ENCODE assay signal across 10 cellular contexts in genomic region chr17:20532544-20533095, GRCh38. TPM values are rescaled to one million over a fixed set of nuclear protein-coding genes. Genes with fewer than 3 reads are reported as not detected.
DNase-seq lines count a peak whose midpoint lies in the region; ATAC-seq and TF ChIP-seq lines count a peak whose summit lies in the region.
"Not testable (repeated sequence)": the region's sequence is repeated elsewhere in the genome, so short reads cannot be mapped to it uniquely, and the experiment has no call there.
"Had no signal": no experiment of that assay in that cellular context is flagged by ENCODE, and none has a peak within 500 bp of the region (broad histone marks: within the 10 kb centered on the region; RNA-seq: fewer than 3 reads in every experiment).

No MANE protein-coding gene starts in this region.

- not testable (repeated sequence) for TF ChIP-seq CTCF in CD4-positive, alpha-beta T cell (IDR thresholded peaks at IDR 0.05); endodermal cell (conservative IDR thresholded peaks at IDR 0.05); hepatocyte (IDR thresholded peaks at IDR 0.05; ENCODE audit: poor library complexity); nephron (IDR thresholded peaks at IDR 0.05; ENCODE audit: unreplicated experiment in 3 of 3)

- peak; percentile 16 for ATAC-seq in CD4-positive, alpha-beta T cell (ENCODE audit: poor library complexity)
- ATAC-seq in stimulated activated naive CD8-positive, alpha-beta T cell treated with anti-CD3 and anti-CD28 coated beads, Interleukin-15, amount 100 ng/mL, for 72 hours: not testable (repeated sequence)

- H3K4me1 Mint-ChIP-seq in CD4-positive, alpha-beta T cell (ENCODE audit: low read depth); endodermal cell; stimulated activated naive CD8-positive, alpha-beta T cell treated with anti-CD3 and anti-CD28 coated beads, Interleukin-15, amount 100 ng/mL, for 72 hours: not testable (repeated sequence)
- peaks cover 11% of the 10 kb centered on the region for H3K4me1 Mint-ChIP-seq in activated T-helper 2 cell treated with anti-CD3 and anti-CD28 coated beads, Interferon-gamma antibody, Interleukin-2, Interleukin-4, amounts not matched to agents 10 μg/mL and 5 μg/mL and 100 μg/mL, durations not matched to agents 14 hours and 24 hours and 36 hours (ENCODE audit: low read depth)
- H3K4me1 Mint-ChIP-seq in nephron: peaks cover 13% of the 10 kb centered on the region

- H3K36me3 Mint-ChIP-seq in CD4-positive, alpha-beta T cell (ENCODE audit: low read depth); activated T-helper 2 cell treated with anti-CD3 and anti-CD28 coated beads, Interferon-gamma antibody, Interleukin-2, Interleukin-4, amounts not matched to agents 10 μg/mL and 5 μg/mL and 100 μg/mL, durations not matched to agents 14 hours and 24 hours and 36 hours (ENCODE audit: low read depth); endodermal cell (ENCODE audit: low read depth); nephron (ENCODE audit: low read depth): not testable (repeated sequence)

- not testable (repeated sequence) for DNase-seq in CD4-positive, alpha-beta T cell; HEK293T (ENCODE audit: extremely low spot score); activated T-helper 2 cell treated with anti-CD3 and anti-CD28 coated beads, Interferon-gamma antibody, Interleukin-2, Interleukin-4, amounts not matched to agents 10 μg/mL and 5 μg/mL and 100 μg/mL, durations not matched to agents 14 hours and 24 hours and 36 hours (ENCODE audit: low spot score); stimulated activated naive CD8-positive, alpha-beta T cell treated with anti-CD3 and anti-CD28 coated beads, Interleukin-15, amount 100 ng/mL, for 72 hours
- DNase-seq in RPMI7951 (ENCODE audit: low read depth) (peak; percentile 31), endodermal cell (peak; percentile 59), hepatocyte (ENCODE audit: low spot score) (peak; percentile 13)

- not testable (repeated sequence) for H3K4me1 ChIP-seq in endodermal cell (ENCODE audit: control insufficient read depth, insufficient read depth, low read length); hepatocyte (ENCODE audit: insufficient read depth)

- intact Hi-C loops in CD4-positive, alpha-beta T cell (cut with DNase I, micrococcal nuclease); activated T-helper 2 cell treated with anti-CD3 and anti-CD28 coated beads, Interferon-gamma antibody, Interleukin-2, Interleukin-4, amounts not matched to agents 10 μg/mL and 5 μg/mL and 100 μg/mL, durations not matched to agents 14 hours and 24 hours and 36 hours (cut with micrococcal nuclease): not testable (repeated sequence)

- H3K27me3 ChIP-seq in CD4-positive, alpha-beta T cell (ENCODE audit: control insufficient read depth, insufficient read depth, low read length); endodermal cell (ENCODE audit: control insufficient read depth, insufficient read depth, low read length, poor library complexity, severe bottlenecking); hepatocyte: not testable (repeated sequence)

- not testable (repeated sequence) for H3K9me3 ChIP-seq in CD4-positive, alpha-beta T cell (ENCODE audit: control insufficient read depth, low read length); endodermal cell (ENCODE audit: control insufficient read depth, low read length); hepatocyte (ENCODE audit: low read depth)

- H3K36me3 ChIP-seq in endodermal cell (ENCODE audit: control insufficient read depth, insufficient read depth, low read length); hepatocyte (replicated peaks; ENCODE audit: insufficient read depth, low read depth): not testable (repeated sequence)

- not testable (repeated sequence) for H3K79me2 ChIP-seq in hepatocyte

- not testable (repeated sequence) for H2AFZ ChIP-seq in hepatocyte

- H3K4me3 Mint-ChIP-seq in CD4-positive, alpha-beta T cell: peak overlapping the region; percentile 65
- H3K4me3 Mint-ChIP-seq in activated T-helper 2 cell treated with anti-CD3 and anti-CD28 coated beads, Interferon-gamma antibody, Interleukin-2, Interleukin-4, amounts not matched to agents 10 μg/mL and 5 μg/mL and 100 μg/mL, durations not matched to agents 14 hours and 24 hours and 36 hours (ENCODE audit: low read depth): peak overlapping the region; percentile 83
- H3K4me3 Mint-ChIP-seq in endodermal cell: peak overlapping the region; percentile 73
- H3K4me3 Mint-ChIP-seq in nephron: peak overlapping the region; percentile 96 to 97 (median 97)
- peak overlapping the region; percentile 71 to 81 for H3K4me3 Mint-ChIP-seq in stimulated activated naive CD8-positive, alpha-beta T cell treated with anti-CD3 and anti-CD28 coated beads, Interleukin-15, amount 100 ng/mL, for 72 hours

- H4K20me1 ChIP-seq in hepatocyte (ENCODE audit: insufficient read depth, poor library complexity, severe bottlenecking): not testable (repeated sequence)

- H3K9me3 Mint-ChIP-seq in CD4-positive, alpha-beta T cell; activated T-helper 2 cell treated with anti-CD3 and anti-CD28 coated beads, Interferon-gamma antibody, Interleukin-2, Interleukin-4, amounts not matched to agents 10 μg/mL and 5 μg/mL and 100 μg/mL, durations not matched to agents 14 hours and 24 hours and 36 hours; endodermal cell; nephron; stimulated activated naive CD8-positive, alpha-beta T cell treated with anti-CD3 and anti-CD28 coated beads, Interleukin-15, amount 100 ng/mL, for 72 hours: not testable (repeated sequence)

- CTCF ChIA-PET in CD4-positive, alpha-beta T cell (lab: Charles Lee); HEK293T (lab: Yijun Ruan, JAX): not testable (repeated sequence)

- 0% methylated on average over 2 of the region's 31 CpGs; no CpG with 5 or more reads in 1 of the 2 experiments for WGBS in endodermal cell (ENCODE audit: insufficient coverage in 1 of 2, insufficient read length in 1 of 2), 2 experiments
- no CpG with 5 or more reads among the region's 31 CpGs for WGBS in hepatocyte (ENCODE audit: low lambda C conversion rate, missing lambda C conversion rate)

- POLR2A ChIA-PET in CD4-positive, alpha-beta T cell (lab: Charles Lee); HEK293T (lab: Yijun Ruan, JAX): not testable (repeated sequence)

- not testable (repeated sequence) for H3K27ac ChIP-seq in CD4-positive, alpha-beta T cell (ENCODE audit: low read depth, low read length); endodermal cell (ENCODE audit: low read depth, low read length)
- H3K27ac ChIP-seq in hepatocyte: peak overlapping the region; percentile 89

- H3K9me2 ChIP-seq in hepatocyte (replicated peaks; ENCODE audit: insufficient read depth): not testable (repeated sequence)

- H3K27ac Mint-ChIP-seq in CD4-positive, alpha-beta T cell; activated T-helper 2 cell treated with anti-CD3 and anti-CD28 coated beads, Interferon-gamma antibody, Interleukin-2, Interleukin-4, amounts not matched to agents 10 μg/mL and 5 μg/mL and 100 μg/mL, durations not matched to agents 14 hours and 24 hours and 36 hours: not testable (repeated sequence)
- H3K27ac Mint-ChIP-seq in endodermal cell: peak overlapping the region; percentile 58
- peak overlapping the region; percentile 98 to 99 (median 99) for H3K27ac Mint-ChIP-seq in nephron
- H3K27ac Mint-ChIP-seq in stimulated activated naive CD8-positive, alpha-beta T cell treated with anti-CD3 and anti-CD28 coated beads, Interleukin-15, amount 100 ng/mL, for 72 hours: peak overlapping the region; percentile 34 to 90

- H3K9ac ChIP-seq in endodermal cell (ENCODE audit: extremely low read depth, low read length, poor library complexity, severe bottlenecking): not testable (repeated sequence)

- H3K4me2 ChIP-seq in hepatocyte: peak overlapping the region; percentile 76

- not testable (repeated sequence) for H3K27me3 Mint-ChIP-seq in CD4-positive, alpha-beta T cell; activated T-helper 2 cell treated with anti-CD3 and anti-CD28 coated beads, Interferon-gamma antibody, Interleukin-2, Interleukin-4, amounts not matched to agents 10 μg/mL and 5 μg/mL and 100 μg/mL, durations not matched to agents 14 hours and 24 hours and 36 hours (ENCODE audit: low read depth); endodermal cell (ENCODE audit: insufficient read depth); nephron (ENCODE audit: low read depth); stimulated activated naive CD8-positive, alpha-beta T cell treated with anti-CD3 and anti-CD28 coated beads, Interleukin-15, amount 100 ng/mL, for 72 hours

- peak overlapping the region; percentile 80 for H3K4me3 ChIP-seq in endodermal cell (ENCODE audit: low read length)
- H3K4me3 ChIP-seq in hepatocyte: not testable (repeated sequence)

TF ChIP-seq in HEK293T, 16 proteins besides CTCF, POLR2A, EP300 and RAD21:
- TF ChIP-seq L3MBTL2 (conservative IDR thresholded peaks at IDR 0.05): peak; percentile 42; the same call in 1 of the 2 replicates

RNA-seq across cellular contexts. Expression of gene CDRT15L2, which starts 46.9 kb away (rescaled TPM):
- not detected for total RNA-seq in CD4-positive, alpha-beta T cell
- total RNA-seq in RPMI7951 (2014; rRNA removed; shearing (Covaris generic)): not detected in 2 replicates
- total RNA-seq in activated T-helper 2 cell treated with anti-CD3 and anti-CD28 coated beads, Interferon-gamma antibody, Interleukin-2, Interleukin-4, amounts not matched to agents 10 μg/mL and 5 μg/mL and 100 μg/mL, durations not matched to agents 14 hours and 24 hours and 36 hours: not detected in 2 replicates
- total RNA-seq in endodermal cell (not detected), hepatocyte (not detected in 2 replicates)
- not detected for polyA plus RNA-seq in endodermal cell (2013, experiment 1 of 2)
- polyA plus RNA-seq in endodermal cell (2013, experiment 2 of 2): not detected
- not detected in 2 replicates for polyA plus RNA-seq in hepatocyte
- total RNA-seq: cardiac muscle cell, PC-9 had no signal
- polyA plus RNA-seq: cardiac muscle cell had no signal
